In the genomic region with DNA sequence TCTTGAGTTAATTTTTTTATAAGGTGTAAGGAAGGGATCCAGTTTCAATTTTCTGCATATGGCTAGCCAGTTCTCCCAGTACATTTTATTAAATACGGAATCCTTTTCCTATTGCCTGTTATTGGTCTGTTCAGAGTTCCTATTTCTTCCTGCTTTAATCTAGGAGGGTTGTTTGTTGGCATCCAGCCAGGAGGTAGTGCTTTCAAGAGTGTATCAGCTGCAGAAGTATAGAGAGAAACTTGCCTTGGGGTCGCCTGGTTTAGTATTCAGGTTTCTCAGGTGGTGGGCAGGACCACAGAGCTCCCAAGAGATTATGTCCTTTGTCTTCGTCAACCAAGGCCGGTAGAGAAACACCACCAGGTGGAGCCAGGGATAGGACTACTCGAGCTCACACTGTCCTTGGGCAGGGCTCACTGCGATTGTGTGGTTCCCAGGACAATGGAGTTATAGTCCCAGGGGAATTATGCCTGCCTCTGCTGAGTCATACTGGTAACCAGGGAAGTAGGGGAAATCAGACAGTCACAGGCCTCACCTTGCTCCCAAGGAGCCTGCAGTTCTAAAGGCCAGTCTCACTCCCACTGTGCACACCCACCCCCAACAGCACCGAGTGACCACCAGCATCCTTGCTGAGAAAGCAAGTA, we compare ENCODE assay signal across 8 cellular contexts.
DNase-seq lines count a peak whose midpoint lies in the region; ATAC-seq and TF ChIP-seq lines count a peak whose summit lies in the region.

No MANE protein-coding gene starts in this region.

- no peak overlapping the region for H3K27ac ChIP-seq in vagina

- no peaks in the 10 kb centered on the region for H3K36me3 ChIP-seq in vagina

- in situ Hi-C loops in KBM-7 (cut with MboI; ENCODE audit: low pct_unique_long_range_greater_than_20kb, low sequenced_read_pairs) = no loop called here

- no peak overlapping the region for H3K4me3 ChIP-seq in vagina

- H3K4me1 ChIP-seq in vagina = no peaks in the 10 kb centered on the region

- TF ChIP-seq POLR2A in vagina (IDR thresholded peaks at IDR 0.05) = no peak

- H3K27me3 ChIP-seq in vagina = no peaks in the 10 kb centered on the region

- no peaks in the 10 kb centered on the region for H3K9me3 ChIP-seq in vagina

- peak; percentile 56 for DNase-seq in DMS153 treated with DMSO at 0.1 percent for 48 hours (lab: John Stamatoyannopoulos, UW; ENCODE audit: unreplicated experiment)
- peak; percentile 67 for DNase-seq in KBM-7
- peak; percentile 42 for DNase-seq in ecto neural progenitor cell (ENCODE audit: low spot score)
- no peak for DNase-seq in superior temporal gyrus (ENCODE audit: extremely low spot score)
- no peak for DNase-seq in stimulated activated CD4-positive, alpha-beta T cell treated with anti-CD3 and anti-CD28 coated beads, Interleukin-12 subunit alpha, Interleukin-12 subunit beta, amount 100 ng/mL, for 4 hours
- DNase-seq in vagina (ENCODE audit: extremely low spot score in 2 of 2) = no peak
- no peak for DNase-seq in NCI-H1092 (lab: John Stamatoyannopoulos, UW)

- intact Hi-C loops in vagina (cut with DNase I) = no loop called here

- no peak for TF ChIP-seq CTCF in vagina (IDR thresholded peaks at IDR 0.05)

- ATAC-seq in GM19452 (IDR thresholded peaks at IDR 0.05; ENCODE audit: unreplicated experiment) = peak; percentile 85

Comparison
In these comparisons a context has a peak if more than half of its experiments do, and no peak if none do; other contexts are left out.
1. DNase-seq: peak in DMS153 treated with DMSO at 0.1 percent for 48 hours (single experiment), KBM-7 (single experiment) and ecto neural progenitor cell (single experiment); none in superior temporal gyrus (single experiment), stimulated activated CD4-positive, alpha-beta T cell treated with anti-CD3 and anti-CD28 coated beads, Interleukin-12 subunit alpha, Interleukin-12 subunit beta, amount 100 ng/mL, for 4 hours (single experiment), vagina (0 of 2) and NCI-H1092 (single experiment).